Comparison of ENCODE assay signal across 14 cellular contexts in genomic region chr9:16417749-16418148, GRCh38.
DNase-seq lines count a peak whose midpoint lies in the region; TF ChIP-seq lines count a peak whose summit lies in the region.
"Had no signal": no experiment of that assay in that cellular context is flagged by ENCODE, and none has a peak within 500 bp of the region (broad histone marks: within the 10 kb centered on the region; RNA-seq: fewer than 3 reads in every experiment).

No MANE protein-coding gene starts in this region.

- peaks cover 4% of the 10 kb centered on the region for H3K4me1 ChIP-seq in mesenchymal stem cell (ENCODE audit: control insufficient read depth, insufficient read depth, low read depth, low read length)
- H3K4me1 ChIP-seq in transverse colon = peaks cover 3 to 23% (median 5%) of the 10 kb centered on the region in 4 donors
- H3K4me1 ChIP-seq in BE2C = peaks cover 16% of the 10 kb centered on the region
- H3K4me1 ChIP-seq: gastroesophageal sphincter had no signal

- no peak for TF ChIP-seq CTCF in brain microvascular endothelial cell (IDR thresholded peaks at IDR 0.05; ENCODE audit: low read depth, low read length, missing control alignments)
- no peak for TF ChIP-seq CTCF in transverse colon (IDR thresholded peaks at IDR 0.05)
- TF ChIP-seq CTCF in BE2C (IDR thresholded peaks at IDR 0.05; ENCODE audit: low read depth, low read length) = no peak

- no peak overlapping the region for H2BK5ac ChIP-seq in mesenchymal stem cell (ENCODE audit: low read depth, low read length, poor library complexity, severe bottlenecking)

- no peak overlapping the region for H4K91ac ChIP-seq in mesenchymal stem cell (ENCODE audit: low read length)

- no peak overlapping the region for H2BK15ac ChIP-seq in mesenchymal stem cell (ENCODE audit: low read depth, poor library complexity, severe bottlenecking)

- H3K9me3 ChIP-seq in mesenchymal stem cell (ENCODE audit: control insufficient read depth, low read length) = no peaks in the 10 kb centered on the region
- H3K9me3 ChIP-seq in transverse colon = no peaks in the 10 kb centered on the region
- no peaks in the 10 kb centered on the region for H3K9me3 ChIP-seq in BE2C
- H3K9me3 ChIP-seq: gastroesophageal sphincter had no signal

- no peak overlapping the region for H2BK120ac ChIP-seq in mesenchymal stem cell (ENCODE audit: low read depth, low read length)

- H3K27ac ChIP-seq in brain microvascular endothelial cell (peak overlapping the region; percentile 94), mesenchymal stem cell (ENCODE audit: low read length, poor library complexity, severe bottlenecking) (peak overlapping the region; percentile 80), transverse colon (peak overlapping the region; percentile 11 to 41 (median 28))

- peaks cover 10% of the 10 kb centered on the region for H3K79me1 ChIP-seq in mesenchymal stem cell (replicated peaks; ENCODE audit: low read length, poor library complexity, severe bottlenecking)

- H2AK5ac ChIP-seq in mesenchymal stem cell (ENCODE audit: low read length, severe bottlenecking) = no peak overlapping the region

- H3K23ac ChIP-seq in mesenchymal stem cell (ENCODE audit: low read length in 2 of 2) = no peak overlapping the region

- H3K18ac ChIP-seq in mesenchymal stem cell (ENCODE audit: low read depth in 1 of 2, low read length in 2 of 2) = no peak overlapping the region

- H2BK12ac ChIP-seq in mesenchymal stem cell (ENCODE audit: low read length in 2 of 2) = no peak overlapping the region

- H2AFZ ChIP-seq in mesenchymal stem cell (ENCODE audit: low read depth, low read length) = no peak overlapping the region

- H3K4ac ChIP-seq in mesenchymal stem cell (ENCODE audit: low read depth in 1 of 2, low read length in 2 of 2) = no peak overlapping the region

- H3K36me3 ChIP-seq in brain microvascular endothelial cell (replicated peaks) (peaks cover 8% of the 10 kb centered on the region), mesenchymal stem cell (ENCODE audit: control insufficient read depth in 1 of 2, insufficient read depth in 2 of 2, low read depth in 1 of 2, low read length in 2 of 2) (peaks cover 8 to 38% of the 10 kb centered on the region in 2 experiments), transverse colon (no peaks in the 10 kb centered on the region), BE2C (no peaks in the 10 kb centered on the region)

- H3K27me3 ChIP-seq in brain microvascular endothelial cell (replicated peaks) (no peaks in the 10 kb centered on the region), mesenchymal stem cell (ENCODE audit: control insufficient read depth in 1 of 2, insufficient read depth in 1 of 2, low read length in 2 of 2) (no peaks in the 10 kb centered on the region), transverse colon (no peaks in the 10 kb centered on the region), BE2C (peaks cover 9% of the 10 kb centered on the region)
- H3K27me3 ChIP-seq: gastroesophageal sphincter had no signal

- H3K14ac ChIP-seq in mesenchymal stem cell (ENCODE audit: low read length in 2 of 2) = no peak overlapping the region

- H3K9ac ChIP-seq in mesenchymal stem cell (ENCODE audit: low read length) = peak overlapping the region; percentile 93

- H4K8ac ChIP-seq in mesenchymal stem cell (ENCODE audit: low read length) = no peak overlapping the region

- in situ Hi-C loops in brain microvascular endothelial cell (cut with HindIII; ENCODE audit: low pct_ligation_motif_present, low sequenced_read_pairs) = no loop called here
- in situ Hi-C loops in transverse colon (cut with MboI; ENCODE audit: low pct_ligation_motif_present in 1 of 4, low pct_unique_long_range_greater_than_20kb in 1 of 4, low sequenced_read_pairs in 3 of 4) = no loop called here

- DNase-seq in LHCN-M2 (ENCODE audit: low read depth) (peak; percentile 68), brain microvascular endothelial cell (peak; percentile 63), mesenchymal stem cell (peak; percentile 76), transverse colon (no peak), superior temporal gyrus (ENCODE audit: extremely low spot score) (no peak), HPDE6-E6E7 (ENCODE audit: extremely low spot score) (no peak), BE2C (no peak)
- no peak for DNase-seq in stimulated activated CD4-positive, alpha-beta T cell treated with anti-CD3 and anti-CD28 coated beads, Interleukin-1b, Interleukin-23, amount 100 ng/mL, for 48 hours
- DNase-seq: activated CD4-positive, CD25-positive, alpha-beta regulatory T cell treated with anti-CD3 and anti-CD28 coated beads, Interleukin-2, amount 50 U/mL, for 72 hours; dorsolateral prefrontal cortex; NCI-H1694 treated with DMSO at 0.1 percent for 48 hours; NCI-H510A treated with DMSO at 0.1 percent for 48 hours; T-cell had no signal

- H3K4me2 ChIP-seq in mesenchymal stem cell (ENCODE audit: low read length, poor library complexity, severe bottlenecking) = no peak overlapping the region

- TF ChIP-seq EP300 in transverse colon (IDR thresholded peaks at IDR 0.05; ENCODE audit: low read depth) = no peak

- intact Hi-C loops in transverse colon (cut with DNase I; ENCODE audit: low total_unique reads) = no loop called here

- no peak for TF ChIP-seq POLR2A in transverse colon (IDR thresholded peaks at IDR 0.05)

- H3K4me3 ChIP-seq in brain microvascular endothelial cell (ENCODE audit: low read depth, low read length) (no peak overlapping the region), mesenchymal stem cell (ENCODE audit: insufficient read depth in 1 of 2, low read depth in 1 of 2, low read length in 2 of 2) (peak overlapping the region in 1 of 2 experiments; percentile 45), transverse colon (no peak overlapping the region), BE2C (ENCODE audit: low read depth, low read length) (no peak overlapping the region)
- H3K4me3 ChIP-seq: gastroesophageal sphincter had no signal

- WGBS in mesenchymal stem cell = 0% methylated on average over 2 of the region's 3 CpGs
- 68 to 74% methylated on average over 3 of the region's 3 CpGs for WGBS in transverse colon (ENCODE audit: low coverage in 1 of 2), 2 donors

Comparison
In these comparisons a context has a peak if more than half of its experiments do, and no peak if none do; other contexts are left out.
1. DNase-seq: peak in LHCN-M2 (single experiment), brain microvascular endothelial cell (single experiment) and mesenchymal stem cell (single experiment); none in transverse colon (single experiment), superior temporal gyrus (single experiment), HPDE6-E6E7 (single experiment), BE2C (single experiment) and stimulated activated CD4-positive, alpha-beta T cell treated with anti-CD3 and anti-CD28 coated beads, Interleukin-1b, Interleukin-23, amount 100 ng/mL, for 48 hours (single experiment).
2. H3K27ac ChIP-seq: peak in every context shown above with its lines; median percentile 94 in brain microvascular endothelial cell; 80 in mesenchymal stem cell; 28 in transverse colon.